Comparison of ENCODE assay signal across 8 cellular contexts in genomic region chr2:33598472-33599174, GRCh38. TPM values are rescaled to one million over a fixed set of nuclear protein-coding genes. Genes with fewer than 3 reads are reported as not detected.
DNase-seq lines count a peak whose midpoint lies in the region; ATAC-seq lines count a peak whose summit lies in the region.

No MANE protein-coding gene starts in this region.

- H3K27ac ChIP-seq in caudate nucleus (ENCODE audit: low read depth, low read length), result peak overlapping the region; percentile 86

- intact Hi-C loops in left colon (cut with DNase I, micrococcal nuclease), result no loop called here

- DNase-seq in ELR (ENCODE audit: low read depth) (peak; percentile 67), HT1080 (ENCODE audit: low read depth) (peak; percentile 21), T-helper 9 cell (peak; percentile 6), caudate nucleus (lab: John Stamatoyannopoulos, UW) (peak in 18 of 61 donors; percentile 1 to 91 (median 39)), left colon (peak; percentile 44 to 49), ureter (ENCODE audit: low spot score) (no peak)
- peak; percentile 13 to 31 (median 25) for DNase-seq in stimulated activated CD4-positive, alpha-beta T cell treated with anti-CD3 and anti-CD28 coated beads, TNF-alpha, amount 100 ng/mL, for 24 hours (ENCODE audit: low read depth in 3 of 3)

- ATAC-seq in GM21515 (IDR thresholded peaks at IDR 0.05; ENCODE audit: unreplicated experiment) (peak; percentile 54), left colon (peak; percentile 23)

RNA-seq across cellular contexts. Expression of gene FAM98A, which starts 0.5 kb away (rescaled TPM):
- total RNA-seq in HT1080 (2014; rRNA removed; shearing (Covaris generic)), result 25.7 and 38.0 TPM in 2 replicates
- 53.5 and 70.5 TPM in 2 replicates for polyA plus RNA-seq in HT1080 (2015; cell fraction: cytosol; rRNA removed)
- polyA plus RNA-seq in HT1080 (2015; cell fraction: nucleus; rRNA removed), result 82.0 and 84.1 TPM in 2 replicates
- 10 to 100 TPM; 28.6 to 38.0 TPM for total RNA-seq in left colon
- 51.3 TPM for total RNA-seq in ureter
